In the genomic region with DNA sequence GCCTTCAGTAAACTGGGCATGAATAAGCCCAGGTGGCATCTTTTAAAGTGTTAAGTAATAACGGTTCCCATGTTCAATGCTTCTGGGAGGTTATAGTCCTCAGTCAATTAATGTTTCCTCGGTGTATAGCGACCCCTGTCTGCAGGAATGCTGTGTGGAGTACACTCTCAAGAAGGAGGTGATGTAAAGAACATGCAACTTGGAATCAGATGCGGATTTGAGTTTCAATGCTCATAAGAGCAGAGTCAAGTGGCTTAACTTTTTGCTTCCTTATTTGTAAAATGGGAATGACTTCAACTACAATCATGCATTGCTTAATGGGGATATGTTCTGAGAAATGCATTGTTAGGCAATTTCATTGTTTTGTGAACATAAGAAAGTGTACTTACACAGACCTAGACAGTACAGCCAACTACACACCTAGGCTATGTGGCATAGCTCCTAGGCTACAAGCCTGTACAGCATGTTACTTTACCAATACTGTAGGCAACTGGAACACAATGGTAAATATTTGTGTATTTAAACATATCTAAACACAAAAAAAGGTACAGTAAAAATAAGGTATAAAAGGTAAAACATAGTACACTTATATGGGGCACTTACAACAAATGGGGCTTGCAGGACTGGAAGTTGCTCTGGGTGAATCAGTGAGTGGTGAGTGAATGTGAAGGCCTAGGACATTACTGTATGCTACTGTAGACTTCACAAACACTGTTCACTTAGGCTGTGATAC, we compare ENCODE assay signal across 1 cellular context.
TF ChIP-seq lines count a peak whose summit lies in the region.

No MANE protein-coding gene starts in this region.

TF ChIP-seq in K562, 482 proteins besides CTCF, POLR2A, EP300 and RAD21 (continued from another document):
- TF ChIP-seq ZNF707 (CRISPR knock-in tag; conservative IDR thresholded peaks at IDR 0.05) (no peak), KLF6 (CRISPR knock-in tag; IDR thresholded peaks at IDR 0.05; ENCODE audit: borderline replicate concordance) (no peak), ETS2 (tag; IDR thresholded peaks at IDR 0.05; ENCODE audit: borderline replicate concordance, poor library complexity, severe bottlenecking) (no peak), HEY1 (CRISPR knock-in tag; IDR thresholded peaks at IDR 0.05; ENCODE audit: borderline replicate concordance) (no peak), RBM14 (IDR thresholded peaks at IDR 0.05; ENCODE audit: borderline replicate concordance, insufficient read depth, low read depth, low read length) (no peak), PHF8 (IDR thresholded peaks at IDR 0.05; ENCODE audit: borderline replicate concordance, low read length) (no peak), LEF1 (IDR thresholded peaks at IDR 0.05) (peak; percentile 23; the same call in 1 of the 2 replicates), POLR2H (tag; IDR thresholded peaks at IDR 0.05; ENCODE audit: low read depth) (peak; percentile 60; the same call in 1 of the 2 replicates), ZNF75A (CRISPR knock-in tag; IDR thresholded peaks at IDR 0.05) (no peak), HMG20B (CRISPR knock-in tag; IDR thresholded peaks at IDR 0.05) (no peak), ARNT (IDR thresholded peaks at IDR 0.05) (0 out of 4 replicates have a peak, but pooled peaks of 1 of the 2 experiments have one; percentile 48), LCOR (CRISPR knock-in tag; IDR thresholded peaks at IDR 0.05) (no peak), CCNT2 (IDR thresholded peaks at IDR 0.05; ENCODE audit: borderline replicate concordance, extremely low read depth, insufficient read length, low read depth, low read length) (no peak), SRSF7 (optimal IDR thresholded peaks at IDR 0.05; ENCODE audit: low read depth, low read length) (no peak), CC2D1A (IDR thresholded peaks at IDR 0.05) (peak; percentile 42; the same call in 1 of the 2 replicates), TCF7L2 (IDR thresholded peaks at IDR 0.05; ENCODE audit: low read depth, low read length) (no peak), ZC3H4 (CRISPR knock-in tag; IDR thresholded peaks at IDR 0.05; ENCODE audit: borderline replicate concordance) (no peak), HDAC6 (IDR thresholded peaks at IDR 0.05; ENCODE audit: low read depth, low read length) (no peak), SNIP1 (IDR thresholded peaks at IDR 0.05; ENCODE audit: low read depth) (no peak), HNRNPUL1 (IDR thresholded peaks at IDR 0.05; ENCODE audit: low read length) (no peak), TRIM24 (IDR thresholded peaks at IDR 0.05) (peak; percentile 92)
- TF ChIP-seq, protein P1, sequence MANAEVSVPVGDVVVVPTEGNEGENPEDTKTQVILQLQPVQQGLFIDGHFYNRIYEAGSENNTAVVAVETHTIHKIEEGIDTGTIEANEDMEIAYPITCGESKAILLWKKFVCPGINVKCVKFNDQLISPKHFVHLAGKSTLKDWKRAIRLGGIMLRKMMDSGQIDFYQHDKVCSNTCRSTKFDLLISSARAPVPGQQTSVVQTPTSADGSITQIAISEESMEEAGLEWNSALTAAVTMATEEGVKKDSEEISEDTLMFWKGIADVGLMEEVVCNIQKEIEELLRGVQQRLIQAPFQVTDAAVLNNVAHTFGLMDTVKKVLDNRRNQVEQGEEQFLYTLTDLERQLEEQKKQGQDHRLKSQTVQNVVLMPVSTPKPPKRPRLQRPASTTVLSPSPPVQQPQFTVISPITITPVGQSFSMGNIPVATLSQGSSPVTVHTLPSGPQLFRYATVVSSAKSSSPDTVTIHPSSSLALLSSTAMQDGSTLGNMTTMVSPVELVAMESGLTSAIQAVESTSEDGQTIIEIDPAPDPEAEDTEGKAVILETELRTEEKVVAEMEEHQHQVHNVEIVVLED (CRISPR knock-in tag; IDR thresholded peaks at IDR 0.05) = no peak
- TF ChIP-seq, protein P2, sequence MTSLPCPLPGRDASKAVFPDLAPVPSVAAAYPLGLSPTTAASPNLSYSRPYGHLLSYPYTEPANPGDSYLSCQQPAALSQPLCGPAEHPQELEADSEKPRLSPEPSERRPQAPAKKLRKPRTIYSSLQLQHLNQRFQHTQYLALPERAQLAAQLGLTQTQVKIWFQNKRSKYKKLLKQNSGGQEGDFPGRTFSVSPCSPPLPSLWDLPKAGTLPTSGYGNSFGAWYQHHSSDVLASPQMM (CRISPR knock-in tag; IDR thresholded peaks at IDR 0.05) = no peak
